ENCODE assay signal across 32 cellular contexts in the genomic region with DNA sequence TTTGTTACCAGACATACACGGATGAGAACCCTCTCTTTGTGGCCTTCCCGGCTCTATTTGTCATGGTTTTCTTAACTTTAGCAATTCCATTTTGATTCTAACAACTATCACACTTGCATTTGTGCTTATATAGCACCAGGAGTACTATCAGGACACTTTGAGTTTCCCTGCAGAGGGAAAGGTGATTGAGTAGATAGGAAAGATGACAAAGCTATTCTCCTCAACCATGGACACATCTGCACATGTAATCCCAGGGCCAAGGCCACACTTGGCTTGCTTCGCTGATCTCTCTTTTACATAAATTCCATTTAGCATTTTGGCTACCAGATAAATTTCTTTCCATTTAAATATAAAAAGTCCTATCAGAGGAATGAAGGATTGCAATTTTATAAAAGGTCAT. TPM values are rescaled to one million over a fixed set of nuclear protein-coding genes. Genes with fewer than 3 reads are reported as not detected.
"Had no signal": no experiment of that assay in that cellular context is flagged by ENCODE, and none has a peak within 500 bp of the region (broad histone marks: within the 10 kb centered on the region; RNA-seq: fewer than 3 reads in every experiment).

No MANE protein-coding gene starts in this region.

- H3K9ac ChIP-seq: neural progenitor cell, parathyroid adenoma had no signal

- H3K27me3 ChIP-seq: neural progenitor cell, ovary, spleen, thyroid gland, tibial nerve, upper lobe of left lung, uterus had no signal

- H3K4me2 ChIP-seq: neural progenitor cell, smooth muscle cell had no signal

- H3K36me3 ChIP-seq: neural progenitor cell, ovary, spleen, thoracic aorta, thyroid gland, upper lobe of left lung, uterus had no signal

- H3K4me1 ChIP-seq: neural progenitor cell, parathyroid adenoma, psoas muscle, spleen, thyroid gland, tibial nerve, upper lobe of left lung, uterus had no signal

- H3K27ac ChIP-seq: neural progenitor cell, ovary, parathyroid adenoma, psoas muscle, skin epidermis, spleen, thoracic aorta, thyroid gland, tibial nerve, upper lobe of left lung, uterus had no signal

- ATAC-seq: naive thymus-derived CD4-positive, alpha-beta T cell; natural killer cell; psoas muscle; right cardiac atrium; sciatic nerve; stimulated activated memory B cell treated with anti-CD40 and anti-IgM and Interleukin-4, amounts not matched to agents 10 μg/mL and 1 μg/mL and 100 μg/mL, for 72 hours; stimulated activated naive CD8-positive, alpha-beta T cell treated with anti-CD3 and anti-CD28 coated beads, Interleukin-15, amount 100 ng/mL, for 72 hours; stimulated activated naive CD8-positive, alpha-beta T cell treated with anti-CD3 and anti-CD28 coated beads, Interleukin-15, Interleukin-2, amounts not matched to agents 100 U/mL and 50 U/mL, for 24 hours had no signal

- H3K9me3 ChIP-seq: ovary, psoas muscle, spleen, thoracic aorta, thyroid gland, tibial nerve, upper lobe of left lung, uterus had no signal

- H3K4me3 ChIP-seq: neural progenitor cell, ovary, psoas muscle, skin epidermis, smooth muscle cell, spleen, thoracic aorta, thyroid gland, tibial nerve, upper lobe of left lung, uterus had no signal

- DNase-seq: naive thymus-derived CD4-positive, alpha-beta T cell; natural killer cell; occipital lobe; ovary; posterior cingulate gyrus; psoas muscle; right cardiac atrium; spleen; stimulated activated CD4-positive, alpha-beta T cell treated with anti-CD3 and anti-CD28 coated beads, Interleukin-12 subunit alpha, Interleukin-12 subunit beta, amount 100 ng/mL, for 4 hours; stimulated activated CD4-positive, alpha-beta T cell treated with anti-CD3 and anti-CD28 coated beads, Interleukin-1b, Interleukin-23, amount 100 ng/mL, for 48 hours; stimulated activated CD4-positive, alpha-beta T cell treated with anti-CD3 and anti-CD28 coated beads, Interleukin-4, amount 100 ng/mL, for 1 hour; stimulated activated CD4-positive, alpha-beta T cell treated with anti-CD3 and anti-CD28 coated beads, Interleukin-4, amount 100 ng/mL, for 4 hours; stimulated activated CD8-positive, alpha-beta memory T cell treated with anti-CD3 and anti-CD28 coated beads, Interleukin-4, amount 100 ng/mL, for 48 hours; stimulated activated naive CD4-positive, alpha-beta T cell; stimulated activated naive CD8-positive, alpha-beta T cell treated with anti-CD3 and anti-CD28 coated beads, Interleukin-15, amount 100 ng/mL, for 72 hours; stimulated activated naive CD8-positive, alpha-beta T cell treated with anti-CD3 and anti-CD28 coated beads, Interleukin-15, Interleukin-2, amounts not matched to agents 100 U/mL and 50 U/mL, for 24 hours; thyroid gland; trophoblast cell; upper lobe of left lung; uterus had no signal

- H3K79me2 ChIP-seq: parathyroid adenoma had no signal

- H2AFZ ChIP-seq: neural progenitor cell, parathyroid adenoma had no signal

RNA-seq across cellular contexts. Expression of gene CFAP206, which starts 23.3 kb away (rescaled TPM):
- total RNA-seq: naive thymus-derived CD4-positive, alpha-beta T cell; natural killer cell; psoas muscle; tibial nerve had no signal
- polyA plus RNA-seq: naive thymus-derived CD4-positive, alpha-beta T cell had no signal

RNA-seq across cellular contexts. Expression of gene GJB7, which starts 55.4 kb away (rescaled TPM):
- total RNA-seq: naive thymus-derived CD4-positive, alpha-beta T cell; natural killer cell; occipital lobe; osteoblast; psoas muscle; renal cortical epithelial cell; right cardiac atrium; sciatic nerve; spleen; temporal lobe; thoracic aorta; thyroid gland; tibial nerve had no signal
- polyA plus RNA-seq: naive thymus-derived CD4-positive, alpha-beta T cell; neural cell; ovary; psoas muscle; right cardiac atrium; spleen had no signal
